Comparison of ENCODE assay signal across 8 cellular contexts in genomic region chr12:40011775-40012129, GRCh38.
A peak's percentile ranks its signal among the peaks of the same experiment; 100 is the strongest.
DNase-seq lines count a peak whose midpoint lies in the region; ATAC-seq and TF ChIP-seq lines count a peak whose summit lies in the region.

No MANE protein-coding gene starts in this region.

- H3K36me3 Mint-ChIP-seq in nephron progenitor cell (ENCODE audit: low read depth) = no peaks in the 10 kb centered on the region

- H3K4me1 ChIP-seq in muscle layer of duodenum (ENCODE audit: control insufficient read depth in 1 of 2, insufficient read depth in 2 of 2, low read length in 2 of 2) (peaks cover 5 to 6% of the 10 kb centered on the region in 2 donors), adrenal gland (replicated peaks in 1 of 2) (peaks cover 0 to 17% of the 10 kb centered on the region in 2 donors)

- H3K4me3 Mint-ChIP-seq in nephron progenitor cell = no peak overlapping the region

- H3K9me3 ChIP-seq in muscle layer of duodenum (ENCODE audit: control insufficient read depth in 1 of 2, low read length in 2 of 2) (no peaks in the 10 kb centered on the region), adrenal gland (replicated peaks in 1 of 3) (no peaks in the 10 kb centered on the region)

- intact Hi-C loops in adrenal gland (cut with DNase I) = loop anchor here (5.0 kb wide), 1 partner anchor 96 kb away; the partner anchor contains the start of gene SLC2A13 (in 2 of the 2)

- TF ChIP-seq CTCF in WI38 (IDR thresholded peaks at IDR 0.05; ENCODE audit: low read depth, low read length) = no peak
- TF ChIP-seq CTCF in nephron progenitor cell (IDR thresholded peaks at IDR 0.05) = no peak
- TF ChIP-seq CTCF in adrenal gland (IDR thresholded peaks at IDR 0.05) = no peak

- TF ChIP-seq POLR2A in adrenal gland (IDR thresholded peaks at IDR 0.05) = no peak

- WGBS in adrenal gland, 4 donors = 37 to 74% (median 60%) methylated on average over 3 of the region's 3 CpGs

- no peaks in the 10 kb centered on the region for H3K36me3 ChIP-seq in muscle layer of duodenum (ENCODE audit: control insufficient read depth in 1 of 2, insufficient read depth in 2 of 2, low read length in 2 of 2)
- H3K36me3 ChIP-seq in adrenal gland (replicated peaks in 1 of 2) = no peaks in the 10 kb centered on the region

- H3K27me3 ChIP-seq in muscle layer of duodenum (ENCODE audit: low read depth, low read length) (no peaks in the 10 kb centered on the region), adrenal gland (no peaks in the 10 kb centered on the region)

- ATAC-seq in GM18502 (IDR thresholded peaks at IDR 0.05; ENCODE audit: poor library complexity, unreplicated experiment) (peak; percentile 32), HG02623 (IDR thresholded peaks at IDR 0.05; ENCODE audit: unreplicated experiment) (peak; percentile 23)

- H3K27ac ChIP-seq in muscle layer of duodenum (ENCODE audit: low read length) = no peak overlapping the region
- peak overlapping the region in 1 of 5 donors; percentile 15 for H3K27ac ChIP-seq in adrenal gland

- H3K9me3 Mint-ChIP-seq in nephron progenitor cell = no peaks in the 10 kb centered on the region

- H3K27ac Mint-ChIP-seq in nephron progenitor cell = no peak overlapping the region

- H3K4me1 Mint-ChIP-seq in nephron progenitor cell = peaks cover 22% of the 10 kb centered on the region

- H3K27me3 Mint-ChIP-seq in nephron progenitor cell (ENCODE audit: low read depth, poor library complexity) = no peaks in the 10 kb centered on the region

- no peak for DNase-seq in nephron progenitor cell
- DNase-seq in adrenal gland = no peak
- no peak for DNase-seq in SIG-M5 treated with dmso at 0.1 percent for 504 hours (lab: John Stamatoyannopoulos, UW; ENCODE audit: unreplicated experiment)
- no peak for DNase-seq in effector CD4-positive, alpha-beta T cell

- H3K4me3 ChIP-seq in WI38 (ENCODE audit: low read depth, low read length) (peak overlapping the region; percentile 23; the same call in 1 of the 2 replicates), muscle layer of duodenum (ENCODE audit: low read depth in 1 of 2, low read length in 2 of 2) (peak overlapping the region; percentile 19 to 34), adrenal gland (peak overlapping the region in 1 of 4 donors; percentile 43)
